In the genomic region with DNA sequence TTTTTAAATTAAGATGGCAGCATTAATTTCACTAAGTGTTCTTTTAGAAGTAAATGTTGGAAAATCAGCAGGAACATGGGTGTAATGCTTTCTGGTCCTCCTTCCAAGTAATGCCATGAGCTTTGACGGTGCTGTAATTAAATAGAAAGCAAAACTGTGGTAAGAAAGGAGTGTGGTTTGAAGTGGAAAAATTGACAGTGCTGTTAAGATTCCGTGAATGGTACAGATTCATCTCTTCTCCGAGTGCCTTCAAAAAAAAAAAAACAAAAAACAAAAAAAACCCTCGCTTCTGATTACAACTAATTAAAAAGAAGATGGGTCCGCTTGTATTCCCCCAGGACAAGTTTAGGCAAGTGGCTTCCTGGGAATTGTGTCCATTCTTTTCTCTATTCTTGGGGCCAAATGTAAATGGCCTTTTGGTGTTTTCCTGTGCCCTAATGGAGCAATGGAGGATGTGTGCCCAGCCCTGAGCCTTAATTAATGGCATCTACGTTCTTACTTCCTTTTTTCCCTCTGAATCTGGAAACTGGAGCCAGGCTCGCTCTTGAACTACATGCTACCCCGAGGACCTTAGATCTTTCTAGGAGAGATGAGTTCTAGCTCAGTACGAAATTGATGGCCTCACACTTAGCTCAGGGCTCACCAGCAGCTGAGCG, we compare ENCODE assay signal across 8 cellular contexts. TPM values are rescaled to one million over a fixed set of nuclear protein-coding genes. Genes with fewer than 3 reads are reported as not detected.
DNase-seq lines count a peak whose midpoint lies in the region; ATAC-seq and TF ChIP-seq lines count a peak whose summit lies in the region.

No MANE protein-coding gene starts in this region.

- peak overlapping the region; percentile 90 for H3K27ac Mint-ChIP-seq in activated T-cell treated with anti-CD3 and anti-CD28 coated beads, Interleukin-2, amount 50 U/mL, for 24 hours

- CTCF ChIA-PET in RWPE1 (lab: Yijun Ruan, JAX) = interaction anchor here (0.6 to 0.7 kb wide), 2 partner anchors 890 to 1215 kb away, joined by 3 read pairs; no protein-coding TSS in a partner anchor

- H3K4me3 ChIP-seq in esophagus muscularis mucosa = peak overlapping the region; percentile 77 to 97 (median 88)
- H3K4me3 ChIP-seq in skeletal muscle satellite cell (ENCODE audit: low read length) = peak overlapping the region; percentile 79

- H3K9me3 ChIP-seq in esophagus muscularis mucosa (no peaks in the 10 kb centered on the region), skeletal muscle satellite cell (replicated peaks; ENCODE audit: low read length) (no peaks in the 10 kb centered on the region)

- no peak for TF ChIP-seq EP300 in esophagus muscularis mucosa (IDR thresholded peaks at IDR 0.05)

- no peak for TF ChIP-seq POLR2A in esophagus muscularis mucosa (IDR thresholded peaks at IDR 0.05; ENCODE audit: low read depth)

- DNase-seq in activated T-cell treated with anti-CD3 and anti-CD28 coated beads, Interleukin-2, amount 50 U/mL, for 24 hours = no peak
- DNase-seq in activated T-cell treated with anti-CD3 and anti-CD28 coated beads, Interleukin-2, amount 50 U/mL, for 1 hour = no peak
- DNase-seq in RWPE1 (ENCODE audit: low spot score) (no peak), esophagus muscularis mucosa (ENCODE audit: extremely low spot score) (no peak), GM03348 (ENCODE audit: low spot score) (no peak), A172 (ENCODE audit: low spot score) (no peak)

- H3K36me3 ChIP-seq in esophagus muscularis mucosa (peaks cover 0 to 4% (median 0%) of the 10 kb centered on the region in 4 donors), skeletal muscle satellite cell (ENCODE audit: insufficient read depth, low read length) (peaks cover 3% of the 10 kb centered on the region)

- intact Hi-C loops in esophagus muscularis mucosa (cut with DNase I) = no loop called here

- no peak for TF ChIP-seq CTCF in RWPE1 (conservative IDR thresholded peaks at IDR 0.05; ENCODE audit: low read depth)
- no peak for TF ChIP-seq CTCF in esophagus muscularis mucosa (IDR thresholded peaks at IDR 0.05)

- peaks cover 71% of the 10 kb centered on the region for H3K4me1 Mint-ChIP-seq in activated T-cell treated with anti-CD3 and anti-CD28 coated beads, Interleukin-2, amount 50 U/mL, for 24 hours (ENCODE audit: low read depth)

- peaks cover 52 to 69% (median 61%) of the 10 kb centered on the region in 4 donors for H3K4me1 ChIP-seq in esophagus muscularis mucosa
- H3K4me1 ChIP-seq in skeletal muscle satellite cell (ENCODE audit: control insufficient read depth, insufficient read depth, low read length) = peaks cover 22% of the 10 kb centered on the region

- no peak for ATAC-seq in HG03457 (IDR thresholded peaks at IDR 0.05; ENCODE audit: unreplicated experiment)

- peak overlapping the region; percentile 79 for H3K4me2 ChIP-seq in skeletal muscle satellite cell (ENCODE audit: low read length)

- H3K9ac ChIP-seq in skeletal muscle satellite cell (ENCODE audit: low read depth, low read length) = peak overlapping the region; percentile 91

- H3K4me3 Mint-ChIP-seq in activated T-cell treated with anti-CD3 and anti-CD28 coated beads, Interleukin-2, amount 50 U/mL, for 24 hours = peak overlapping the region; percentile 86

- POLR2A ChIA-PET in RWPE1 (lab: Yijun Ruan, JAX; ENCODE audit: low non-redundant PET) = interaction anchor here (0.6 kb wide), 1 partner anchor 187 kb away, joined by 5 read pairs; no protein-coding TSS in a partner anchor

- 30% methylated on average over 10 of the region's 10 CpGs for WGBS in esophagus muscularis mucosa

- no peaks in the 10 kb centered on the region for H3K9me3 Mint-ChIP-seq in activated T-cell treated with anti-CD3 and anti-CD28 coated beads, Interleukin-2, amount 50 U/mL, for 24 hours

- peaks cover 41% of the 10 kb centered on the region for H3K27me3 Mint-ChIP-seq in activated T-cell treated with anti-CD3 and anti-CD28 coated beads, Interleukin-2, amount 50 U/mL, for 24 hours

- no peaks in the 10 kb centered on the region for H3K27me3 ChIP-seq in esophagus muscularis mucosa
- no peaks in the 10 kb centered on the region for H3K27me3 ChIP-seq in skeletal muscle satellite cell (ENCODE audit: control insufficient read depth, insufficient read depth, low read length)

- H3K36me3 Mint-ChIP-seq in activated T-cell treated with anti-CD3 and anti-CD28 coated beads, Interleukin-2, amount 50 U/mL, for 24 hours (ENCODE audit: low read depth) = peaks cover 19% of the 10 kb centered on the region

- H3K27ac ChIP-seq in RWPE1 = peak overlapping the region; percentile 75
- peak overlapping the region; percentile 89 to 98 (median 94) for H3K27ac ChIP-seq in esophagus muscularis mucosa (replicated peaks in 1 of 4)

RNA-seq across cellular contexts. Expression of a gene that starts 5.1 kb away (rescaled TPM):
- 10 to 100 TPM; 43.2 to 54.4 (median 47.7) TPM for total RNA-seq in esophagus muscularis mucosa
- total RNA-seq in skeletal muscle satellite cell (2012; rRNA removed) = 65.9 and 195 TPM in 2 replicates
- total RNA-seq in A172 (2014; rRNA removed; shearing (Covaris generic)) = 40.0 and 55.3 TPM in 2 replicates
